ENCODE assay signal across 1 cellular context in the genomic region with DNA sequence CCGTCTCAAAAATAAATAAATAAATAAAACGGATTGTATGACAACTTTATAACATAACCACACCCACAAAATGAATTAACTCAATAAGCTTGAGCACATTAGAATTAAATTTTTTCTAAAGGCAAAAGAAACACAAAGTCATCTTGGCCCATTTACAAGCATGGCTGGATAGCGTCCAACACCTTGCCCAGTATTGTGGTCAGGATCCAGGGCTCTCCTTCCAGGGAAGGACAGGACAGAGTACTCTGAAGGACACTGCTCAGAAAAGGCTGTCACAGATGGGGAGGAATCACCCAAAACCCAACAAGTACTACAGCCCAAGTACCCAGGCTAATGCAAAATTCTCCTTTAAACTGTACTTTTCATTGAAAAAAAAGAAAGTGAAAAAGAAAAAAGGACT.
TF ChIP-seq lines count a peak whose summit lies in the region.

No MANE protein-coding gene starts in this region.

TF ChIP-seq in IMR-90, 13 proteins besides CTCF, POLR2A, EP300 and RAD21:
- TF ChIP-seq MAFK (IDR thresholded peaks at IDR 0.05; ENCODE audit: low read depth, low read length), result no peak
- no peak for TF ChIP-seq RFX5 (IDR thresholded peaks at IDR 0.05; ENCODE audit: low read depth, low read length)
- no peak for TF ChIP-seq MAZ (IDR thresholded peaks at IDR 0.05; ENCODE audit: borderline replicate concordance, low read depth, low read length)
- TF ChIP-seq NFE2L2 (IDR thresholded peaks at IDR 0.05; ENCODE audit: low read depth, low read length), result no peak
- no peak for TF ChIP-seq MXI1 (IDR thresholded peaks at IDR 0.05; ENCODE audit: borderline replicate concordance, low read depth, low read length)
- TF ChIP-seq RCOR1 (IDR thresholded peaks at IDR 0.05; ENCODE audit: insufficient replicate concordance, low read length), result no peak
- TF ChIP-seq, protein P1, sequence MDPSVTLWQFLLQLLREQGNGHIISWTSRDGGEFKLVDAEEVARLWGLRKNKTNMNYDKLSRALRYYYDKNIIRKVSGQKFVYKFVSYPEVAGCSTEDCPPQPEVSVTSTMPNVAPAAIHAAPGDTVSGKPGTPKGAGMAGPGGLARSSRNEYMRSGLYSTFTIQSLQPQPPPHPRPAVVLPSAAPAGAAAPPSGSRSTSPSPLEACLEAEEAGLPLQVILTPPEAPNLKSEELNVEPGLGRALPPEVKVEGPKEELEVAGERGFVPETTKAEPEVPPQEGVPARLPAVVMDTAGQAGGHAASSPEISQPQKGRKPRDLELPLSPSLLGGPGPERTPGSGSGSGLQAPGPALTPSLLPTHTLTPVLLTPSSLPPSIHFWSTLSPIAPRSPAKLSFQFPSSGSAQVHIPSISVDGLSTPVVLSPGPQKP (IDR thresholded peaks at IDR 0.05; ENCODE audit: borderline replicate concordance, low read depth, low read length), result no peak
- TF ChIP-seq, protein P2, sequence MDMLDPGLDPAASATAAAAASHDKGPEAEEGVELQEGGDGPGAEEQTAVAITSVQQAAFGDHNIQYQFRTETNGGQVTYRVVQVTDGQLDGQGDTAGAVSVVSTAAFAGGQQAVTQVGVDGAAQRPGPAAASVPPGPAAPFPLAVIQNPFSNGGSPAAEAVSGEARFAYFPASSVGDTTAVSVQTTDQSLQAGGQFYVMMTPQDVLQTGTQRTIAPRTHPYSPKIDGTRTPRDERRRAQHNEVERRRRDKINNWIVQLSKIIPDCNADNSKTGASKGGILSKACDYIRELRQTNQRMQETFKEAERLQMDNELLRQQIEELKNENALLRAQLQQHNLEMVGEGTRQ (IDR thresholded peaks at IDR 0.05; ENCODE audit: low read depth, low read length), result no peak
- no peak for TF ChIP-seq FOS (IDR thresholded peaks at IDR 0.05; ENCODE audit: low read depth, low read length)
